1 cellular context compared by ENCODE assay signal in the genomic region with DNA sequence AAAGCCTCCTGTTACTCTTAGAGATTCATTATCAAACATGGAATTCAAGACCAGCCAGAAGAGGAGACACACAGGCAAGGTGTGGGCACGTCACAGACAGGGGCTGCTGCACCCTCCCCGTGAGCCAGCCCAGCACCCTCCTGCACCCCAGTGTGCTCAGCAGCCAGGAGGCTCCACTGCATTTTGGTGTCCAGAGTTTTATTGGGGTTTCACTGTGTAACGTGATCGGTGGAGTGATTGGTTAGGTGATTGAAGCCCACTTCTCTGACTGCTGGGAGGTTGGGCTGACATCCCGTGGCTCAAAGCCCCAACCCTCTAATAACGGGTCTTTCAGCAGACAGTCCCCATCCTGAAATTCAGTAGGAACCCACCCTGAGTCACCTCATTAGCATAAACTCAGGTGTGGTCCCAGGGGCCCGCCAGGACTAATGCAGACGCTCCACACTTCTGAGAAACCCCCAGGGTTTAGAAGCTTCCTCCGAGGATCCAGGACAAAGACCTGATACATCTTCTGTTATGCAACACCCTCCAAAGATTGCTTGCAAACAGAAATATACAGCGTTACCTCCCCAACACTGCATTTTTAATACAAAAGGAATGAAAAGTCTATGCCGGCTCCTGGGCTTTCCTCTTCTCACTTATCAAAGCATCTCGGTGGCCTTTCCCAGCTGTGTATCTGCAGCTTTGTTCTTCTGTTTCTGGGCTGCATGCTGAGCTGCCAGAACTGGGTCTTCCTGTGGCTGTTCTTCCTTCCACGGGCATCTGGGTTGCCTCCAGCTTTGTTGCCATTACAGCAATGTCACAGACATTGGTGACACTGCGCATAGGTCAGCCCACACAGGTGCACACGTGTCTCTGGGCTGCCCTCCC.
TF ChIP-seq lines count a peak whose summit lies in the region.

No MANE protein-coding gene starts in this region.

TF ChIP-seq in IMR-90, 13 proteins besides CTCF, POLR2A, EP300 and RAD21:
- no peak for TF ChIP-seq MAZ (IDR thresholded peaks at IDR 0.05; ENCODE audit: borderline replicate concordance, low read depth, low read length)
- no peak for TF ChIP-seq MXI1 (IDR thresholded peaks at IDR 0.05; ENCODE audit: borderline replicate concordance, low read depth, low read length)
- TF ChIP-seq SMC3 (IDR thresholded peaks at IDR 0.05; ENCODE audit: low read depth, low read length), result no peak
- TF ChIP-seq RFX5 (IDR thresholded peaks at IDR 0.05; ENCODE audit: low read depth, low read length), result no peak
- TF ChIP-seq CEBPB (IDR thresholded peaks at IDR 0.05; ENCODE audit: low read depth, low read length), result no peak
- no peak for TF ChIP-seq ELK1 (IDR thresholded peaks at IDR 0.05; ENCODE audit: borderline replicate concordance, low read depth, low read length)
- TF ChIP-seq NFE2L2 (IDR thresholded peaks at IDR 0.05; ENCODE audit: low read depth, low read length), result no peak
- no peak for TF ChIP-seq FOS (IDR thresholded peaks at IDR 0.05; ENCODE audit: low read depth, low read length)
- TF ChIP-seq, protein P1, sequence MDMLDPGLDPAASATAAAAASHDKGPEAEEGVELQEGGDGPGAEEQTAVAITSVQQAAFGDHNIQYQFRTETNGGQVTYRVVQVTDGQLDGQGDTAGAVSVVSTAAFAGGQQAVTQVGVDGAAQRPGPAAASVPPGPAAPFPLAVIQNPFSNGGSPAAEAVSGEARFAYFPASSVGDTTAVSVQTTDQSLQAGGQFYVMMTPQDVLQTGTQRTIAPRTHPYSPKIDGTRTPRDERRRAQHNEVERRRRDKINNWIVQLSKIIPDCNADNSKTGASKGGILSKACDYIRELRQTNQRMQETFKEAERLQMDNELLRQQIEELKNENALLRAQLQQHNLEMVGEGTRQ (IDR thresholded peaks at IDR 0.05; ENCODE audit: low read depth, low read length), result no peak
- TF ChIP-seq BHLHE40 (IDR thresholded peaks at IDR 0.05; ENCODE audit: low read depth, low read length), result no peak
- no peak for TF ChIP-seq CHD1 (IDR thresholded peaks at IDR 0.05; ENCODE audit: low read depth, low read length)
- TF ChIP-seq RCOR1 (IDR thresholded peaks at IDR 0.05; ENCODE audit: insufficient replicate concordance, low read length), result no peak
- no peak for TF ChIP-seq MAFK (IDR thresholded peaks at IDR 0.05; ENCODE audit: low read depth, low read length)
